Comparison of ENCODE assay signal across 1 cellular context in the genomic region with DNA sequence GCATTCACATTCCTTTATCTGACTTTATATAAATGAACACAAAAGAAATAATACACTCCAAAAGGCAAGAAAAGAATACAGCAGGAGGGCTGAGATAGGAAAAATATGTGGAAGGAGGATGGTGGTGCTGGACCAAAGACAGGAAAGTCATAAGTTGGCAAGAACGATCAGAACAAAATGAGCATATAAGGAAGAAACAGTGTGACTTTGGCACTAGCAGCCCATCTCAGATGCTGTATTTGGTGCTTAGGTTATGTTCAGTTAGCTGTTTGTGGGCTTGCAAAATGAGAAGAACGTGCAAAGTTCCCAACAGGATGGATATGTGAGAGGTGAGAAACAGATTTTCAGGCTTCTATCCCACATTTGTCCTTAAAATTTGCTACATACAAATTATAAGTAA.
TF ChIP-seq lines count a peak whose summit lies in the region.

No MANE protein-coding gene starts in this region.

TF ChIP-seq in IMR-90, 13 proteins besides CTCF, POLR2A, EP300 and RAD21:
- TF ChIP-seq MAZ (IDR thresholded peaks at IDR 0.05; ENCODE audit: borderline replicate concordance, low read depth, low read length) (no peak), ELK1 (IDR thresholded peaks at IDR 0.05; ENCODE audit: borderline replicate concordance, low read depth, low read length) (no peak), CHD1 (IDR thresholded peaks at IDR 0.05; ENCODE audit: low read depth, low read length) (no peak), USF2 (IDR thresholded peaks at IDR 0.05; ENCODE audit: low read depth, low read length) (no peak), BHLHE40 (IDR thresholded peaks at IDR 0.05; ENCODE audit: low read depth, low read length) (no peak), RCOR1 (IDR thresholded peaks at IDR 0.05; ENCODE audit: insufficient replicate concordance, low read length) (no peak), MXI1 (IDR thresholded peaks at IDR 0.05; ENCODE audit: borderline replicate concordance, low read depth, low read length) (no peak), CEBPB (IDR thresholded peaks at IDR 0.05; ENCODE audit: low read depth, low read length) (no peak), NFE2L2 (IDR thresholded peaks at IDR 0.05; ENCODE audit: low read depth, low read length) (no peak), RFX5 (IDR thresholded peaks at IDR 0.05; ENCODE audit: low read depth, low read length) (no peak), SMC3 (IDR thresholded peaks at IDR 0.05; ENCODE audit: low read depth, low read length) (no peak), FOS (IDR thresholded peaks at IDR 0.05; ENCODE audit: low read depth, low read length) (no peak), MAFK (IDR thresholded peaks at IDR 0.05; ENCODE audit: low read depth, low read length) (no peak)
TF ChIP-seq in IMR-90: peak in this region for 0.
